In the genomic region with DNA sequence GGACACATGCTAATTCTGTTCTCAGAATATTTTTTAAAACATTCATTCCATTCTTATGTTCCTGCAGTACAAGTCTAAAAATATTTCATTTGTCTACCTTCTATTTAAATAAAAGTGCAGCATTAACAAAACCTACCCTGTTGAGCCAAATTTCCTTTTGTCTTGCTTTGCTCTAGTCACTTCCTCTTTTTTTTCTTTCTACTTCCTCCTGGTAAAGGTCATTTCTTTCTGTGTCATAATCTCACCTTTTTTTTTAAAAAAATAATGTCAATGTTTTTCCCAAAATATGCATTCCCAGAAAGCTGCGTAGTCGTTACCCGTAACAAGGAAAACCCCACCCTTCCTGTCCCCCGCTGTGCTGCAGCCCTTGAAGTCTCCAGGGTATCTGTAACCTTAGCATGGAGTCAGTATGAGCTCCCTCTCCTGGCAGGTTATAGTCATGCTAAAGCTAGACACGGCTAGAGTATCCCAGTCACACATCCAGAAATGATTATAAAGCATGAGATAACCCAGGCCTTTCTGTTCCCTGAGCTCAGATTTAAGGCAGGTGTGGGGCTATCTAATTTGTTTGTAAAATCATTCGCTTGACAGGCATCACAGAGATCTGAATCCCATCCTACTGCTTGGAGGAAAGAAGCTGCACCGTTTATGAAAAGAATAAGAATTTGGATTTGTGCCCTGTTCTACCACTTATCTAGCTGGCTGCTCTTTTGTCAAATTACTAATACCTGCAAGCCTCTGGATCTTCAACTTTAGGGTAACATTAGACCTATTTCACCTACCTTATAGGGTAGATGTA, we compare ENCODE assay signal across 1 cellular context.
TF ChIP-seq lines count a peak whose summit lies in the region.

No MANE protein-coding gene starts in this region.

TF ChIP-seq in K562, 482 proteins besides CTCF, POLR2A, EP300 and RAD21 (continued from another document and continues in another):
- no peak for TF ChIP-seq BRCA1 (IDR thresholded peaks at IDR 0.05)
- TF ChIP-seq BRCA1 (CRISPR knock-in tag; IDR thresholded peaks at IDR 0.05) = no peak
- no peak for TF ChIP-seq SMARCB1 (IDR thresholded peaks at IDR 0.05; ENCODE audit: insufficient read length, low read depth)
- TF ChIP-seq CHD2 (IDR thresholded peaks at IDR 0.05; ENCODE audit: low read depth, low read length) = no peak
- peak; percentile 71; the same call in 1 of the 2 replicates for TF ChIP-seq RB1 (IDR thresholded peaks at IDR 0.05; ENCODE audit: low read depth)
- peak in 1 of 2 experiments; percentile 72; a peak in 3 of 4 replicates for TF ChIP-seq TBL1XR1 (IDR thresholded peaks at IDR 0.05; ENCODE audit: low read length in 2 of 2)
- peak; percentile 65 for TF ChIP-seq FOSL1 (tag; conservative IDR thresholded peaks at IDR 0.05)
- TF ChIP-seq ARNT (IDR thresholded peaks at IDR 0.05) = peak; percentile 70 to 84; a peak in 2 of 4 replicates
- TF ChIP-seq, protein P1, sequence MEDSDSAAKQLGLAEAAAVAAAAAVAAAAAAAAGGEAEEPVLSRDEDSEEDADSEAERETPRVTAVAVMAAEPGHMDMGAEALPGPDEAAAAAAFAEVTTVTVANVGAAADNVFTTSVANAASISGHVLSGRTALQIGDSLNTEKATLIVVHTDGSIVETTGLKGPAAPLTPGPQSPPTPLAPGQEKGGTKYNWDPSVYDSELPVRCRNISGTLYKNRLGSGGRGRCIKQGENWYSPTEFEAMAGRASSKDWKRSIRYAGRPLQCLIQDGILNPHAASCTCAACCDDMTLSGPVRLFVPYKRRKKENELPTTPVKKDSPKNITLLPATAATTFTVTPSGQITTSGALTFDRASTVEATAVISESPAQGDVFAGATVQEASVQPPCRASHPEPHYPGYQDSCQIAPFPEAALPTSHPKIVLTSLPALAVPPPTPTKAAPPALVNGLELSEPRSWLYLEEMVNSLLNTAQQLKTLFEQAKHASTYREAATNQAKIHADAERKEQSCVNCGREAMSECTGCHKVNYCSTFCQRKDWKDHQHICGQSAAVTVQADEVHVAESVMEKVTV (CRISPR knock-in tag; IDR thresholded peaks at IDR 0.05) = peak; percentile 88
- TF ChIP-seq TAF7 (tag; IDR thresholded peaks at IDR 0.05) = no peak
- TF ChIP-seq KAT2B (IDR thresholded peaks at IDR 0.05; ENCODE audit: low read depth, low read length) = no peak
- TF ChIP-seq, protein P2, sequence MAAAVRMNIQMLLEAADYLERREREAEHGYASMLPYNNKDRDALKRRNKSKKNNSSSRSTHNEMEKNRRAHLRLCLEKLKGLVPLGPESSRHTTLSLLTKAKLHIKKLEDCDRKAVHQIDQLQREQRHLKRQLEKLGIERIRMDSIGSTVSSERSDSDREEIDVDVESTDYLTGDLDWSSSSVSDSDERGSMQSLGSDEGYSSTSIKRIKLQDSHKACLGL (CRISPR knock-in tag; IDR thresholded peaks at IDR 0.05; ENCODE audit: borderline replicate concordance, poor library complexity, severe bottlenecking) = no peak
- TF ChIP-seq HNRNPK (IDR thresholded peaks at IDR 0.05; ENCODE audit: low read depth, low read length, poor library complexity, severe bottlenecking) = no peak
- TF ChIP-seq BRD4 (IDR thresholded peaks at IDR 0.05) = no peak
- TF ChIP-seq ESRRA (IDR thresholded peaks at IDR 0.05; ENCODE audit: borderline replicate concordance, low read depth) = peak; percentile 80
- TF ChIP-seq, protein P3, sequence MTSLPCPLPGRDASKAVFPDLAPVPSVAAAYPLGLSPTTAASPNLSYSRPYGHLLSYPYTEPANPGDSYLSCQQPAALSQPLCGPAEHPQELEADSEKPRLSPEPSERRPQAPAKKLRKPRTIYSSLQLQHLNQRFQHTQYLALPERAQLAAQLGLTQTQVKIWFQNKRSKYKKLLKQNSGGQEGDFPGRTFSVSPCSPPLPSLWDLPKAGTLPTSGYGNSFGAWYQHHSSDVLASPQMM (CRISPR knock-in tag; IDR thresholded peaks at IDR 0.05) = no peak
- peak; percentile 84 for TF ChIP-seq SMAD4 (CRISPR knock-in tag; conservative IDR thresholded peaks at IDR 0.05)
- TF ChIP-seq DNMT1 (IDR thresholded peaks at IDR 0.05) = no peak
- peak; percentile 63 to 70; a peak in 3 of 4 replicates for TF ChIP-seq FOXK2 (conservative IDR thresholded peaks at IDR 0.05 in 1 of 2, IDR thresholded peaks at IDR 0.05 in 1 of 2; ENCODE audit: low read depth in 2 of 2)
- no peak for TF ChIP-seq NR4A1 (CRISPR knock-in tag; IDR thresholded peaks at IDR 0.05)
- no peak for TF ChIP-seq NR4A1 (tag; IDR thresholded peaks at IDR 0.05)
- TF ChIP-seq, protein P4, sequence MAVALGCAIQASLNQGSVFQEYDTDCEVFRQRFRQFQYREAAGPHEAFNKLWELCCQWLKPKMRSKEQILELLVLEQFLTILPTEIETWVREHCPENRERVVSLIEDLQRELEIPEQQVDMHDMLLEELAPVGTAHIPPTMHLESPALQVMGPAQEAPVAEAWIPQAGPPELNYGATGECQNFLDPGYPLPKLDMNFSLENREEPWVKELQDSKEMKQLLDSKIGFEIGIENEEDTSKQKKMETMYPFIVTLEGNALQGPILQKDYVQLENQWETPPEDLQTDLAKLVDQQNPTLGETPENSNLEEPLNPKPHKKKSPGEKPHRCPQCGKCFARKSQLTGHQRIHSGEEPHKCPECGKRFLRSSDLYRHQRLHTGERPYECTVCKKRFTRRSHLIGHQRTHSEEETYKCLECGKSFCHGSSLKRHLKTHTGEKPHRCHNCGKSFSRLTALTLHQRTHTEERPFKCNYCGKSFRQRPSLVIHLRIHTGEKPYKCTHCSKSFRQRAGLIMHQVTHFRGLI (CRISPR knock-in tag; IDR thresholded peaks at IDR 0.05) = peak; percentile 83
- no peak for TF ChIP-seq SRSF7 (optimal IDR thresholded peaks at IDR 0.05; ENCODE audit: low read depth, low read length)
- TF ChIP-seq, protein P5, sequence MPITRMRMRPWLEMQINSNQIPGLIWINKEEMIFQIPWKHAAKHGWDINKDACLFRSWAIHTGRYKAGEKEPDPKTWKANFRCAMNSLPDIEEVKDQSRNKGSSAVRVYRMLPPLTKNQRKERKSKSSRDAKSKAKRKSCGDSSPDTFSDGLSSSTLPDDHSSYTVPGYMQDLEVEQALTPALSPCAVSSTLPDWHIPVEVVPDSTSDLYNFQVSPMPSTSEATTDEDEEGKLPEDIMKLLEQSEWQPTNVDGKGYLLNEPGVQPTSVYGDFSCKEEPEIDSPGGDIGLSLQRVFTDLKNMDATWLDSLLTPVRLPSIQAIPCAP (CRISPR knock-in tag; IDR thresholded peaks at IDR 0.05; ENCODE audit: borderline replicate concordance) = no peak
- TF ChIP-seq ZNF507 (tag; conservative IDR thresholded peaks at IDR 0.05) = no peak
- peak; percentile 38; the same call in 1 of the 2 replicates for TF ChIP-seq ZNF324 (CRISPR knock-in tag; IDR thresholded peaks at IDR 0.05)
- TF ChIP-seq, protein P6, sequence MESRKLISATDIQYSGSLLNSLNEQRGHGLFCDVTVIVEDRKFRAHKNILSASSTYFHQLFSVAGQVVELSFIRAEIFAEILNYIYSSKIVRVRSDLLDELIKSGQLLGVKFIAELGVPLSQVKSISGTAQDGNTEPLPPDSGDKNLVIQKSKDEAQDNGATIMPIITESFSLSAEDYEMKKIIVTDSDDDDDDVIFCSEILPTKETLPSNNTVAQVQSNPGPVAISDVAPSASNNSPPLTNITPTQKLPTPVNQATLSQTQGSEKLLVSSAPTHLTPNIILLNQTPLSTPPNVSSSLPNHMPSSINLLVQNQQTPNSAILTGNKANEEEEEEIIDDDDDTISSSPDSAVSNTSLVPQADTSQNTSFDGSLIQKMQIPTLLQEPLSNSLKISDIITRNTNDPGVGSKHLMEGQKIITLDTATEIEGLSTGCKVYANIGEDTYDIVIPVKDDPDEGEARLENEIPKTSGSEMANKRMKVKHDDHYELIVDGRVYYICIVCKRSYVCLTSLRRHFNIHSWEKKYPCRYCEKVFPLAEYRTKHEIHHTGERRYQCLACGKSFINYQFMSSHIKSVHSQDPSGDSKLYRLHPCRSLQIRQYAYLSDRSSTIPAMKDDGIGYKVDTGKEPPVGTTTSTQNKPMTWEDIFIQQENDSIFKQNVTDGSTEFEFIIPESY (CRISPR knock-in tag; IDR thresholded peaks at IDR 0.05) = peak; percentile 42
- no peak for TF ChIP-seq NFXL1 (CRISPR knock-in tag; IDR thresholded peaks at IDR 0.05)
- TF ChIP-seq, protein P7, sequence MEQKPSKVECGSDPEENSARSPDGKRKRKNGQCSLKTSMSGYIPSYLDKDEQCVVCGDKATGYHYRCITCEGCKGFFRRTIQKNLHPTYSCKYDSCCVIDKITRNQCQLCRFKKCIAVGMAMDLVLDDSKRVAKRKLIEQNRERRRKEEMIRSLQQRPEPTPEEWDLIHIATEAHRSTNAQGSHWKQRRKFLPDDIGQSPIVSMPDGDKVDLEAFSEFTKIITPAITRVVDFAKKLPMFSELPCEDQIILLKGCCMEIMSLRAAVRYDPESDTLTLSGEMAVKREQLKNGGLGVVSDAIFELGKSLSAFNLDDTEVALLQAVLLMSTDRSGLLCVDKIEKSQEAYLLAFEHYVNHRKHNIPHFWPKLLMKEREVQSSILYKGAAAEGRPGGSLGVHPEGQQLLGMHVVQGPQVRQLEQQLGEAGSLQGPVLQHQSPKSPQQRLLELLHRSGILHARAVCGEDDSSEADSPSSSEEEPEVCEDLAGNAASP (IDR thresholded peaks at IDR 0.05) = no peak
- no peak for TF ChIP-seq ZNF224 (CRISPR knock-in tag; IDR thresholded peaks at IDR 0.05)
- TF ChIP-seq, protein P8, sequence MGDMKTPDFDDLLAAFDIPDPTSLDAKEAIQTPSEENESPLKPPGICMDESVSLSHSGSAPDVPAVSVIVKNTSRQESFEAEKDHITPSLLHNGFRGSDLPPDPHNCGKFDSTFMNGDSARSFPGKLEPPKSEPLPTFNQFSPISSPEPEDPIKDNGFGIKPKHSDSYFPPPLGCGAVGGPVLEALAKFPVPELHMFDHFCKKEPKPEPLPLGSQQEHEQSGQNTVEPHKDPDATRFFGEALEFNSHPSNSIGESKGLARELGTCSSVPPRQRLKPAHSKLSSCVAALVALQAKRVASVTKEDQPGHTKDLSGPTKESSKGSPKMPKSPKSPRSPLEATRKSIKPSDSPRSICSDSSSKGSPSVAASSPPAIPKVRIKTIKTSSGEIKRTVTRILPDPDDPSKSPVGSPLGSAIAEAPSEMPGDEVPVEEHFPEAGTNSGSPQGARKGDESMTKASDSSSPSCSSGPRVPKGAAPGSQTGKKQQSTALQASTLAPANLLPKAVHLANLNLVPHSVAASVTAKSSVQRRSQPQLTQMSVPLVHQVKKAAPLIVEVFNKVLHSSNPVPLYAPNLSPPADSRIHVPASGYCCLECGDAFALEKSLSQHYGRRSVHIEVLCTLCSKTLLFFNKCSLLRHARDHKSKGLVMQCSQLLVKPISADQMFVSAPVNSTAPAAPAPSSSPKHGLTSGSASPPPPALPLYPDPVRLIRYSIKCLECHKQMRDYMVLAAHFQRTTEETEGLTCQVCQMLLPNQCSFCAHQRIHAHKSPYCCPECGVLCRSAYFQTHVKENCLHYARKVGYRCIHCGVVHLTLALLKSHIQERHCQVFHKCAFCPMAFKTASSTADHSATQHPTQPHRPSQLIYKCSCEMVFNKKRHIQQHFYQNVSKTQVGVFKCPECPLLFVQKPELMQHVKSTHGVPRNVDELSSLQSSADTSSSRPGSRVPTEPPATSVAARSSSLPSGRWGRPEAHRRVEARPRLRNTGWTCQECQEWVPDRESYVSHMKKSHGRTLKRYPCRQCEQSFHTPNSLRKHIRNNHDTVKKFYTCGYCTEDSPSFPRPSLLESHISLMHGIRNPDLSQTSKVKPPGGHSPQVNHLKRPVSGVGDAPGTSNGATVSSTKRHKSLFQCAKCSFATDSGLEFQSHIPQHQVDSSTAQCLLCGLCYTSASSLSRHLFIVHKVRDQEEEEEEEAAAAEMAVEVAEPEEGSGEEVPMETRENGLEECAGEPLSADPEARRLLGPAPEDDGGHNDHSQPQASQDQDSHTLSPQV (IDR thresholded peaks at IDR 0.05) = peak; percentile 98
- no peak for TF ChIP-seq TFAM (CRISPR knock-in tag; conservative IDR thresholded peaks at IDR 0.05)
- TF ChIP-seq ASH1L (IDR thresholded peaks at IDR 0.05; ENCODE audit: borderline replicate concordance, low read depth, partially characterized antibody) = no peak
- peak; percentile 61; the same call in 1 of the 2 replicates for TF ChIP-seq ZNF76 (CRISPR knock-in tag; IDR thresholded peaks at IDR 0.05; ENCODE audit: borderline replicate concordance)
- TF ChIP-seq ARID1B (IDR thresholded peaks at IDR 0.05) = peak; percentile 77
- no peak for TF ChIP-seq ZNF121 (CRISPR knock-in tag; conservative IDR thresholded peaks at IDR 0.05)
- peak; percentile 79 for TF ChIP-seq JUND (IDR thresholded peaks at IDR 0.05; ENCODE audit: borderline replicate concordance, low read depth, low read length)
- peak; percentile 79; the same call in 1 of the 3 replicates for TF ChIP-seq JUND (tag; IDR thresholded peaks at IDR 0.05; ENCODE audit: borderline replicate concordance, low read depth, low read length)
- peak; percentile 75 for TF ChIP-seq SMC3 (conservative IDR thresholded peaks at IDR 0.05; ENCODE audit: insufficient read depth, low read depth, low read length)
- TF ChIP-seq ZNF766 (CRISPR knock-in tag; conservative IDR thresholded peaks at IDR 0.05) = peak; percentile 82
- no peak for TF ChIP-seq PTBP1 (IDR thresholded peaks at IDR 0.05; ENCODE audit: low read depth, low read length)
- TF ChIP-seq ZFPM2 (CRISPR knock-in tag; IDR thresholded peaks at IDR 0.05) = no peak
- TF ChIP-seq MCM3 (IDR thresholded peaks at IDR 0.05) = no peak
- TF ChIP-seq ZNF197 (CRISPR knock-in tag; IDR thresholded peaks at IDR 0.05; ENCODE audit: low read depth) = peak; percentile 76; the same call in 1 of the 2 replicates
- TF ChIP-seq FOXA1 (IDR thresholded peaks at IDR 0.05; ENCODE audit: borderline replicate concordance) = no peak
- no peak for TF ChIP-seq SNIP1 (IDR thresholded peaks at IDR 0.05; ENCODE audit: low read depth)
- TF ChIP-seq RHOXF2B (CRISPR knock-in tag; conservative IDR thresholded peaks at IDR 0.05) = no peak
- no peak for TF ChIP-seq TCF7L2 (IDR thresholded peaks at IDR 0.05; ENCODE audit: low read depth, low read length)
- no peak; the same call in 1 of the 2 replicates for TF ChIP-seq ZBTB17 (CRISPR knock-in tag; IDR thresholded peaks at IDR 0.05)
- TF ChIP-seq, protein P9, sequence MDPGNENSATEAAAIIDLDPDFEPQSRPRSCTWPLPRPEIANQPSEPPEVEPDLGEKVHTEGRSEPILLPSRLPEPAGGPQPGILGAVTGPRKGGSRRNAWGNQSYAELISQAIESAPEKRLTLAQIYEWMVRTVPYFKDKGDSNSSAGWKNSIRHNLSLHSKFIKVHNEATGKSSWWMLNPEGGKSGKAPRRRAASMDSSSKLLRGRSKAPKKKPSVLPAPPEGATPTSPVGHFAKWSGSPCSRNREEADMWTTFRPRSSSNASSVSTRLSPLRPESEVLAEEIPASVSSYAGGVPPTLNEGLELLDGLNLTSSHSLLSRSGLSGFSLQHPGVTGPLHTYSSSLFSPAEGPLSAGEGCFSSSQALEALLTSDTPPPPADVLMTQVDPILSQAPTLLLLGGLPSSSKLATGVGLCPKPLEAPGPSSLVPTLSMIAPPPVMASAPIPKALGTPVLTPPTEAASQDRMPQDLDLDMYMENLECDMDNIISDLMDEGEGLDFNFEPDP (CRISPR knock-in tag; IDR thresholded peaks at IDR 0.05) = no peak
- TF ChIP-seq SLC30A9 (CRISPR knock-in tag; IDR thresholded peaks at IDR 0.05) = no peak
